Comparison of ENCODE assay signal across 9 cellular contexts in genomic region chr21:45747802-45748445, GRCh38.
DNase-seq lines count a peak whose midpoint lies in the region; ATAC-seq and TF ChIP-seq lines count a peak whose summit lies in the region.
"Had no signal": no experiment of that assay in that cellular context is flagged by ENCODE, and none has a peak within 500 bp of the region (broad histone marks: within the 10 kb centered on the region; RNA-seq: fewer than 3 reads in every experiment).

No MANE protein-coding gene starts in this region.

- peaks cover 18% of the 10 kb centered on the region for H3K27me3 Mint-ChIP-seq in HFFc6 (ENCODE audit: insufficient read depth)

- H3K4me1 ChIP-seq in Panc1 (ENCODE audit: control insufficient read depth, insufficient read depth, low read length): no peaks in the 10 kb centered on the region

- DNase-seq in AG08395 (ENCODE audit: low spot score): peak; percentile 94
- DNase-seq in HFFc6: peak; percentile 9
- no peak for DNase-seq in Panc1 (ENCODE audit: low read depth, low spot score)
- DNase-seq in fibroblast of peridontal ligament (ENCODE audit: extremely low read depth): peak; percentile 53
- no peak for DNase-seq in hepatic stellate cell (ENCODE audit: low spot score)
- no peak for DNase-seq in activated naive CD4-positive, alpha-beta T cell treated with anti-CD3 and anti-CD28 coated beads, Interleukin-2, amount 50 U/mL, for 72 hours (ENCODE audit: low spot score in 2 of 2)
- DNase-seq in NCI-H1930 (lab: John Stamatoyannopoulos, UW): no peak
- DNase-seq: naive B cell had no signal

- TF ChIP-seq CTCF in HFFc6 (IDR thresholded peaks at IDR 0.05) (peak; percentile 7; the same call in 1 of the 2 replicates), Panc1 (IDR thresholded peaks at IDR 0.05) (no peak)

- H3K9me3 ChIP-seq in Panc1 (ENCODE audit: control insufficient read depth, insufficient read depth, low read depth, low read length): no peaks in the 10 kb centered on the region

- H3K4me1 Mint-ChIP-seq in HFFc6 (ENCODE audit: low read depth): peaks cover 8% of the 10 kb centered on the region
- H3K4me1 Mint-ChIP-seq: naive B cell had no signal

- POLR2A ChIA-PET in Panc1 (lab: Charles Lee): no interaction called here

- intact Hi-C loops in Panc1 (cut with micrococcal nuclease; ENCODE audit: unreplicated experiment): no loop called here

- no peak overlapping the region for H3K4me3 Mint-ChIP-seq in HFFc6
- H3K4me3 Mint-ChIP-seq: naive B cell had no signal

- BruUV-seq in Panc1 (replicated peaks; lab: Mats Ljungman, UMichigan): no TSS peak

- H3K9me3 Mint-ChIP-seq in HFFc6: peaks cover 7% of the 10 kb centered on the region
- H3K9me3 Mint-ChIP-seq in activated naive CD4-positive, alpha-beta T cell treated with anti-CD3 and anti-CD28 coated beads, Interleukin-2, amount 50 U/mL, for 72 hours: peaks cover 3% of the 10 kb centered on the region in 2 donors

- CTCF ChIA-PET in Panc1 (lab: Charles Lee): no interaction called here

- no peak overlapping the region for H3K27ac ChIP-seq in Panc1 (ENCODE audit: low read length)

- in situ Hi-C loops in Panc1 (cut with HindIII; ENCODE audit: low pct_unique_long_range_greater_than_20kb, low sequenced_read_pairs): no loop called here

- no peak overlapping the region for H3K27ac Mint-ChIP-seq in HFFc6
- H3K27ac Mint-ChIP-seq in activated naive CD4-positive, alpha-beta T cell treated with anti-CD3 and anti-CD28 coated beads, Interleukin-2, amount 50 U/mL, for 72 hours: no peak overlapping the region

- H3K27me3 ChIP-seq in Panc1 (ENCODE audit: control insufficient read depth, insufficient read depth, low read length): no peaks in the 10 kb centered on the region

- H3K36me3 Mint-ChIP-seq in HFFc6 (ENCODE audit: low read depth): peaks cover 4% of the 10 kb centered on the region; the same call in 1 of the 2 replicates
- peaks cover 10 to 20% of the 10 kb centered on the region in 2 donors for H3K36me3 Mint-ChIP-seq in activated naive CD4-positive, alpha-beta T cell treated with anti-CD3 and anti-CD28 coated beads, Interleukin-2, amount 50 U/mL, for 72 hours

- no peak overlapping the region for H3K4me3 ChIP-seq in Panc1 (ENCODE audit: low read depth in 2 of 2, low read length in 2 of 2)

- 0 out of 2 replicates have a peak, but pooled peaks have one; percentile 38 for ATAC-seq in Panc1
- no peak for ATAC-seq in activated naive CD4-positive, alpha-beta T cell treated with anti-CD3 and anti-CD28 coated beads, Interleukin-2, amount 50 U/mL, for 72 hours
- ATAC-seq in HG03139 (IDR thresholded peaks at IDR 0.05; ENCODE audit: unreplicated experiment): no peak

- no peaks in the 10 kb centered on the region; the same call in 1 of the 2 replicates for H3K36me3 ChIP-seq in Panc1 (ENCODE audit: control insufficient read depth, insufficient read depth, low read length)

Comparison
In these comparisons a context has a peak if more than half of its experiments do, and no peak if none do; other contexts are left out.
1. DNase-seq: peak in AG08395 (single experiment), HFFc6 (single experiment) and fibroblast of peridontal ligament (single experiment); none in Panc1 (single experiment), hepatic stellate cell (single experiment), activated naive CD4-positive, alpha-beta T cell treated with anti-CD3 and anti-CD28 coated beads, Interleukin-2, amount 50 U/mL, for 72 hours (0 of 2) and NCI-H1930 (0 of 2).